In the genomic region with DNA sequence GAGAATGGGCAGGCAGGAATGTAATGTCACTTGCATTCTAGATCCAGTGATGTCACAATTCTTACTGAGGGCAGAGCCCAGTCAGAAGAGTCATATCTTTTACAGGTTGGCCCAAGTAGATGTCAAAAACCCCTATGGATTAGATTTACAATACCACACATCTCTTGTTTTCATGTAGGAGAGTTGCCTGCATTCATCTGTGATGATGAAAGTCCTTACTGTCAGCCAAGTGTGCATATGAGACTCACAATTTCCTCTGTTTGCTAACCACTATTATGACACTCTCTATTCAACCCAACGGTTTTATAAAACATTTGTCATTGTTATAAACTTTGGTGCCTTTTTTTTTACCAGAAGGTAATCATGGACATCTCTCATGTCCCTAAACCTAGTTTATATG, we compare ENCODE assay signal across 35 cellular contexts.
DNase-seq lines count a peak whose midpoint lies in the region; ATAC-seq, FAIRE-seq and TF ChIP-seq lines count a peak whose summit lies in the region.
"Had no signal": no experiment of that assay in that cellular context is flagged by ENCODE, and none has a peak within 500 bp of the region (broad histone marks: within the 10 kb centered on the region; RNA-seq: fewer than 3 reads in every experiment).

No MANE protein-coding gene starts in this region.

- H3F3A ChIP-seq in OCI-LY1 (ENCODE audit: insufficient read depth, low read length): no peaks in the 10 kb centered on the region

- peaks cover 9% of the 10 kb centered on the region for H3K4me1 ChIP-seq in OCI-LY1 (ENCODE audit: insufficient read depth, low read length, severe bottlenecking)
- H3K4me1 ChIP-seq: Caco-2, HAP-1, Peyer's patch had no signal

- H3K79me2 ChIP-seq in OCI-LY1 (ENCODE audit: insufficient read depth, low read length): no peaks in the 10 kb centered on the region

- H3K9ac ChIP-seq in OCI-LY1 (ENCODE audit: low read length): no peak overlapping the region
- H3K9ac ChIP-seq: KMS-11, SK-N-SH had no signal

- TF ChIP-seq CTCF in OCI-LY1 (IDR thresholded peaks at IDR 0.05; ENCODE audit: low read length) (no peak), bronchial epithelial cell (IDR thresholded peaks at IDR 0.05; ENCODE audit: insufficient read depth, low read length, severe bottlenecking) (no peak)

- no peak overlapping the region for H3K4me3 ChIP-seq in OCI-LY1 (ENCODE audit: low read depth, low read length, poor library complexity, severe bottlenecking)
- no peak overlapping the region for H3K4me3 ChIP-seq in bronchial epithelial cell (ENCODE audit: low read depth, low read length)
- no peak overlapping the region for H3K4me3 ChIP-seq in skeletal muscle cell (ENCODE audit: low read depth, low read length)
- H3K4me3 ChIP-seq: HAP-1, Peyer's patch had no signal

- no peaks in the 10 kb centered on the region for H3K9me2 ChIP-seq in OCI-LY1 (ENCODE audit: low read depth, low read length)
- H3K9me2 ChIP-seq: SK-N-SH had no signal

- intact Hi-C loops in head of caudate nucleus (cut with DNase I): no loop called here

- H3K36me3 ChIP-seq in OCI-LY1 (ENCODE audit: insufficient read depth, low read length) (no peaks in the 10 kb centered on the region), bronchial epithelial cell (ENCODE audit: control insufficient read depth, insufficient read depth, low read length) (no peaks in the 10 kb centered on the region)
- H3K36me3 ChIP-seq: HAP-1, Peyer's patch had no signal

- H3K27ac ChIP-seq in OCI-LY1 (ENCODE audit: low read depth, low read length, poor library complexity, severe bottlenecking): peak overlapping the region; percentile 19
- H3K27ac ChIP-seq: HL-60, KMS-11, Peyer's patch had no signal

- no peak for FAIRE-seq in bronchial epithelial cell (lab: Jason Lieb, UNC)
- FAIRE-seq: A204.1, GM12892, GM19239 had no signal

- DNase-seq in GF-D8 (lab: John Stamatoyannopoulos, UW) (peak; percentile 0), bronchial epithelial cell (ENCODE audit: low read depth) (peak; percentile 52), skeletal muscle cell (ENCODE audit: low read depth) (peak; percentile 14), hippocampal formation (lab: John Stamatoyannopoulos, UW) (no peak), head of caudate nucleus (no peak)
- DNase-seq: C1 segment of cervical spinal cord; Caco-2; CD4-positive, alpha-beta memory T cell; DMS79; EL; GDM1; GOT3; MM.1S; NCI-H1048; NCI-H1417 treated with DMSO at 0.1 percent for 48 hours; NCI-H1694 treated with DMSO at 0.1 percent for 48 hours; NCI-H2081; NCI-H2171; NCI-H226; NCI-H510A; NCI-H69; OCI-M1; Peyer's patch; SIG-M5; SK-N-SH; SW 1271 had no signal

- no peaks in the 10 kb centered on the region for H3K9me3 ChIP-seq in OCI-LY1 (ENCODE audit: low read length)
- H3K9me3 ChIP-seq: Caco-2, HAP-1, Peyer's patch, SK-N-SH had no signal

- no peaks in the 10 kb centered on the region for H3K27me3 ChIP-seq in OCI-LY1 (ENCODE audit: insufficient read depth, low read length)
- H3K27me3 ChIP-seq in bronchial epithelial cell (ENCODE audit: control insufficient read depth, insufficient read depth, low read length): no peaks in the 10 kb centered on the region
- H3K27me3 ChIP-seq: Peyer's patch had no signal

- no peak overlapping the region for H3K4me2 ChIP-seq in OCI-LY1 (ENCODE audit: low read length)
- H3K4me2 ChIP-seq: KMS-11, SK-N-SH had no signal

- ATAC-seq in GM21717 (IDR thresholded peaks at IDR 0.05; ENCODE audit: unreplicated experiment): no peak
- no peak for ATAC-seq in GM18868 (IDR thresholded peaks at IDR 0.05; ENCODE audit: unreplicated experiment)

- no peak overlapping the region for H2AFZ ChIP-seq in OCI-LY1 (ENCODE audit: low read length)

- H4K20me1 ChIP-seq in OCI-LY1 (ENCODE audit: insufficient read depth, low read length): no peaks in the 10 kb centered on the region

Comparison
In these comparisons a context has a peak if more than half of its experiments do, and no peak if none do; other contexts are left out.
1. DNase-seq: peak in GF-D8 (single experiment), bronchial epithelial cell (single experiment) and skeletal muscle cell (single experiment); none in hippocampal formation (0 of 2) and head of caudate nucleus (0 of 42).